16 cellular contexts compared by ENCODE assay signal in genomic region chr10:35150335-35150734, GRCh38. TPM values are rescaled to one million over a fixed set of nuclear protein-coding genes. Genes with fewer than 3 reads are reported as not detected.
DNase-seq lines count a peak whose midpoint lies in the region; ATAC-seq, FAIRE-seq and TF ChIP-seq lines count a peak whose summit lies in the region.
"Had no signal": no experiment of that assay in that cellular context is flagged by ENCODE, and none has a peak within 500 bp of the region (broad histone marks: within the 10 kb centered on the region; RNA-seq: fewer than 3 reads in every experiment).

No MANE protein-coding gene starts in this region.

- no peaks in the 10 kb centered on the region for H3K9me3 Mint-ChIP-seq in activated T-cell treated with anti-CD3 and anti-CD28 coated beads, Interleukin-2, amount 50 U/mL, for 72 hours
- H3K9me3 Mint-ChIP-seq in astrocyte (ENCODE audit: unreplicated experiment): no peaks in the 10 kb centered on the region
- no peaks in the 10 kb centered on the region for H3K9me3 Mint-ChIP-seq in stimulated activated memory B cell treated with anti-CD40 and anti-IgM and Interleukin-4, amounts not matched to agents 10 μg/mL and 1 μg/mL and 100 μg/mL, for 72 hours

- H3K4me3 ChIP-seq in MM.1S (ENCODE audit: low read length) (peak overlapping the region; percentile 35; the same call in 1 of the 2 replicates), astrocyte (ENCODE audit: insufficient read depth, low read depth, low read length) (no peak overlapping the region)
- H3K4me3 ChIP-seq: HAP-1, PC-9, skin epidermis had no signal

- ATAC-seq in activated T-cell treated with anti-CD3 and anti-CD28 coated beads, Interleukin-2, amount 50 U/mL, for 72 hours (replicated peaks in 1 of 2): no peak
- no peak for ATAC-seq in stimulated activated memory B cell treated with anti-CD40 and anti-IgM and Interleukin-4, amounts not matched to agents 10 μg/mL and 1 μg/mL and 100 μg/mL, for 72 hours
- no peak for ATAC-seq in GM18502 (IDR thresholded peaks at IDR 0.05; ENCODE audit: poor library complexity, unreplicated experiment)
- ATAC-seq: SK-N-SH treated with all-trans-retinoic acid at 6 μM for 48 hours had no signal

- no peak for FAIRE-seq in astrocyte (lab: Jason Lieb, UNC)

- peaks cover 82% of the 10 kb centered on the region for H3K4me1 Mint-ChIP-seq in activated T-cell treated with anti-CD3 and anti-CD28 coated beads, Interleukin-2, amount 50 U/mL, for 72 hours (ENCODE audit: low read depth)
- peaks cover 8% of the 10 kb centered on the region for H3K4me1 Mint-ChIP-seq in astrocyte (ENCODE audit: low read depth, unreplicated experiment)
- peaks cover 42% of the 10 kb centered on the region for H3K4me1 Mint-ChIP-seq in stimulated activated memory B cell treated with anti-CD40 and anti-IgM and Interleukin-4, amounts not matched to agents 10 μg/mL and 1 μg/mL and 100 μg/mL, for 72 hours

- peaks cover 32% of the 10 kb centered on the region for H3K4me1 ChIP-seq in MM.1S (ENCODE audit: low read length)
- no peaks in the 10 kb centered on the region for H3K4me1 ChIP-seq in astrocyte (ENCODE audit: insufficient read depth, low read length)

- H3K4me2 ChIP-seq in MM.1S (ENCODE audit: low read depth, low read length) (peak overlapping the region; percentile 72), astrocyte (ENCODE audit: low read length) (no peak overlapping the region)
- H3K4me2 ChIP-seq: PC-9 had no signal

- H2AFZ ChIP-seq in MM.1S (ENCODE audit: low read length) (peak overlapping the region; percentile 52), astrocyte (ENCODE audit: low read depth, low read length) (no peak overlapping the region)
- H2AFZ ChIP-seq: PC-9 had no signal

- peak overlapping the region; percentile 87 for H3K27ac Mint-ChIP-seq in activated T-cell treated with anti-CD3 and anti-CD28 coated beads, Interleukin-2, amount 50 U/mL, for 72 hours
- H3K27ac Mint-ChIP-seq in astrocyte (ENCODE audit: unreplicated experiment): peak overlapping the region; percentile 21
- H3K27ac Mint-ChIP-seq in stimulated activated memory B cell treated with anti-CD40 and anti-IgM and Interleukin-4, amounts not matched to agents 10 μg/mL and 1 μg/mL and 100 μg/mL, for 72 hours: peak overlapping the region; percentile 86

- H3K9me2 ChIP-seq in MM.1S (replicated peaks; ENCODE audit: insufficient read depth, low read length): no peaks in the 10 kb centered on the region

- no peak for DNase-seq in activated T-cell treated with anti-CD3 and anti-CD28 coated beads, Interleukin-2, amount 50 U/mL, for 72 hours
- DNase-seq in activated T-cell treated with anti-CD3 and anti-CD28 coated beads, Interleukin-2, amount 50 U/mL, for 48 hours: no peak
- DNase-seq in MM.1S: peak; percentile 17
- DNase-seq in astrocyte (ENCODE audit: low read depth): no peak
- DNase-seq in GF-D8 (lab: John Stamatoyannopoulos, UW): no peak
- no peak for DNase-seq in EL
- DNase-seq: activated CD4-positive, CD25-positive, alpha-beta regulatory T cell; IMR-90; mesenchymal stem cell; NCI-H226; PC-9 had no signal

- H4K20me1 ChIP-seq in MM.1S (ENCODE audit: insufficient read depth, low read length): no peaks in the 10 kb centered on the region
- H4K20me1 ChIP-seq in astrocyte (ENCODE audit: insufficient read depth, low read length): no peaks in the 10 kb centered on the region

- no peaks in the 10 kb centered on the region for H3K9me3 ChIP-seq in MM.1S (replicated peaks; ENCODE audit: insufficient read depth, low read length)
- no peaks in the 10 kb centered on the region for H3K9me3 ChIP-seq in astrocyte (ENCODE audit: insufficient read depth, low read depth, low read length)
- H3K9me3 ChIP-seq: HAP-1 had no signal

- peak overlapping the region; percentile 91 for H3K27ac ChIP-seq in MM.1S (ENCODE audit: low read length)
- no peak overlapping the region for H3K27ac ChIP-seq in astrocyte (ENCODE audit: low read depth, low read length)
- H3K27ac ChIP-seq: PC-9 had no signal

- H3K27me3 Mint-ChIP-seq in activated T-cell treated with anti-CD3 and anti-CD28 coated beads, Interleukin-2, amount 50 U/mL, for 72 hours (ENCODE audit: low read depth): no peaks in the 10 kb centered on the region
- no peaks in the 10 kb centered on the region for H3K27me3 Mint-ChIP-seq in astrocyte (ENCODE audit: low read depth, unreplicated experiment)
- no peaks in the 10 kb centered on the region for H3K27me3 Mint-ChIP-seq in stimulated activated memory B cell treated with anti-CD40 and anti-IgM and Interleukin-4, amounts not matched to agents 10 μg/mL and 1 μg/mL and 100 μg/mL, for 72 hours

- peak overlapping the region; percentile 42 to 70 for H3K4me3 Mint-ChIP-seq in activated T-cell treated with anti-CD3 and anti-CD28 coated beads, Interleukin-2, amount 50 U/mL, for 72 hours
- no peak overlapping the region for H3K4me3 Mint-ChIP-seq in astrocyte (ENCODE audit: unreplicated experiment)
- peak overlapping the region; percentile 16 for H3K4me3 Mint-ChIP-seq in stimulated activated memory B cell treated with anti-CD40 and anti-IgM and Interleukin-4, amounts not matched to agents 10 μg/mL and 1 μg/mL and 100 μg/mL, for 72 hours

- H3F3A ChIP-seq in MM.1S (ENCODE audit: insufficient read depth, low read length): peaks cover 36% of the 10 kb centered on the region

- H3K27me3 ChIP-seq in MM.1S (replicated peaks; ENCODE audit: insufficient read depth, low read length) (no peaks in the 10 kb centered on the region), astrocyte (ENCODE audit: insufficient read depth, low read length) (no peaks in the 10 kb centered on the region)

- H3K79me2 ChIP-seq in MM.1S (ENCODE audit: low read length): no peaks in the 10 kb centered on the region
- H3K79me2 ChIP-seq in astrocyte (ENCODE audit: insufficient read depth, low read length): no peaks in the 10 kb centered on the region

- TF ChIP-seq CTCF in MM.1S (IDR thresholded peaks at IDR 0.05; ENCODE audit: low read length): no peak
- no peak for TF ChIP-seq CTCF in astrocyte (IDR thresholded peaks at IDR 0.05; ENCODE audit: insufficient read depth, low read depth, low read length)

- H3K36me3 ChIP-seq in MM.1S (replicated peaks; ENCODE audit: insufficient read depth, low read length) (no peaks in the 10 kb centered on the region), astrocyte (ENCODE audit: insufficient read depth, low read length) (no peaks in the 10 kb centered on the region)

- peak overlapping the region; percentile 56 for H3K9ac ChIP-seq in MM.1S (ENCODE audit: low read length)
- H3K9ac ChIP-seq in astrocyte (ENCODE audit: low read length): no peak overlapping the region

- H3K36me3 Mint-ChIP-seq in activated T-cell treated with anti-CD3 and anti-CD28 coated beads, Interleukin-2, amount 50 U/mL, for 72 hours (ENCODE audit: insufficient read depth in 2 of 2): peaks cover 2 to 17% of the 10 kb centered on the region in 2 donors
- H3K36me3 Mint-ChIP-seq in astrocyte (ENCODE audit: low read depth, unreplicated experiment): peaks cover 1% of the 10 kb centered on the region
- peaks cover 16% of the 10 kb centered on the region for H3K36me3 Mint-ChIP-seq in stimulated activated memory B cell treated with anti-CD40 and anti-IgM and Interleukin-4, amounts not matched to agents 10 μg/mL and 1 μg/mL and 100 μg/mL, for 72 hours

RNA-seq across cellular contexts. Expression of gene CREM, which starts 23.7 kb away (rescaled TPM):
- 100 to 1,000 TPM; 215 to 250 TPM for total RNA-seq in activated T-cell treated with anti-CD3 and anti-CD28 coated beads, Interleukin-2, amount 50 U/mL, for 72 hours
- total RNA-seq in astrocyte: 38.3 and 42.7 TPM in 2 replicates

Comparison
In these comparisons a context has a peak if more than half of its experiments do, and no peak if none do; other contexts are left out.
1. H3K27ac Mint-ChIP-seq: peak in every context shown above with its lines; median percentile 87 in activated T-cell treated with anti-CD3 and anti-CD28 coated beads, Interleukin-2, amount 50 U/mL, for 72 hours; 86 in stimulated activated memory B cell treated with anti-CD40 and anti-IgM and Interleukin-4, amounts not matched to agents 10 μg/mL and 1 μg/mL and 100 μg/mL, for 72 hours; 21 in astrocyte.